Comparison of ENCODE assay signal across 23 cellular contexts in genomic region chr3:104990758-104991157, GRCh38.
"Had no signal": no experiment of that assay in that cellular context is flagged by ENCODE, and none has a peak within 500 bp of the region (broad histone marks: within the 10 kb centered on the region; RNA-seq: fewer than 3 reads in every experiment).

No MANE protein-coding gene starts in this region.

- H3K27ac ChIP-seq: foreskin keratinocyte, hepatocyte, parathyroid adenoma, testis, tibial nerve, upper lobe of right lung had no signal

- H3K4me1 ChIP-seq: foreskin keratinocyte, parathyroid adenoma, testis, tibial nerve, upper lobe of right lung had no signal

- H3K27ac Mint-ChIP-seq: dendritic cell treated with granulocyte-macrophage colony-stimulating factor and Interleukin-4, amounts not matched to agents 40 ng/mL and 50 ng/mL, for 4 days; endodermal cell; naive B cell; nephron; stimulated activated naive B cell treated with anti-CD40 and anti-IgM and Interleukin-4, amounts not matched to agents 10 μg/mL and 1 μg/mL and 100 μg/mL, for 72 hours; stimulated activated naive CD8-positive, alpha-beta T cell treated with anti-CD3 and anti-CD28 coated beads, Interleukin-15, amount 100 ng/mL, for 72 hours had no signal

- H3K4me1 Mint-ChIP-seq: endodermal cell; naive B cell; nephron; stimulated activated naive B cell treated with anti-CD40 and anti-IgM and Interleukin-4, amounts not matched to agents 10 μg/mL and 1 μg/mL and 100 μg/mL, for 72 hours; stimulated activated naive CD8-positive, alpha-beta T cell treated with anti-CD3 and anti-CD28 coated beads, Interleukin-15, amount 100 ng/mL, for 72 hours had no signal

- H3K36me3 Mint-ChIP-seq: naive B cell; stimulated activated naive B cell treated with anti-CD40 and anti-IgM and Interleukin-4, amounts not matched to agents 10 μg/mL and 1 μg/mL and 100 μg/mL, for 72 hours had no signal

- H3K27me3 ChIP-seq: foreskin keratinocyte, hepatocyte, testis, tibial nerve, upper lobe of right lung had no signal

- H3K4me3 Mint-ChIP-seq: dendritic cell treated with granulocyte-macrophage colony-stimulating factor and Interleukin-4, amounts not matched to agents 40 ng/mL and 50 ng/mL, for 4 days; endodermal cell; naive B cell; nephron; stimulated activated naive B cell treated with anti-CD40 and anti-IgM and Interleukin-4, amounts not matched to agents 10 μg/mL and 1 μg/mL and 100 μg/mL, for 72 hours; stimulated activated naive CD8-positive, alpha-beta T cell treated with anti-CD3 and anti-CD28 coated beads, Interleukin-15, amount 100 ng/mL, for 72 hours had no signal

- FAIRE-seq: colon, endothelial cell of umbilical vein had no signal

- H3K9me3 Mint-ChIP-seq: dendritic cell treated with granulocyte-macrophage colony-stimulating factor and Interleukin-4, amounts not matched to agents 40 ng/mL and 50 ng/mL, for 4 days; endodermal cell; naive B cell; nephron; stimulated activated naive B cell treated with anti-CD40 and anti-IgM and Interleukin-4, amounts not matched to agents 10 μg/mL and 1 μg/mL and 100 μg/mL, for 72 hours had no signal

- H3K9me3 ChIP-seq: testis, tibial nerve, upper lobe of right lung had no signal

- DNase-seq: effector CD4-positive, alpha-beta T cell; endodermal cell; erythroblast; foreskin keratinocyte; head of caudate nucleus; left colon; left ventricle myocardium superior; mesendoderm; naive B cell; stimulated activated CD4-positive, alpha-beta T cell treated with anti-CD3 and anti-CD28 coated beads, Interleukin-2, amount 100 ng/mL, for 24 hours; stimulated activated CD4-positive, alpha-beta T cell treated with anti-CD3 and anti-CD28 coated beads, Interleukin-4, amount 100 ng/mL, for 4 hours; stimulated activated naive B cell treated with anti-CD40 and anti-IgM and Interleukin-4, amounts not matched to agents 10 μg/mL and 1 μg/mL and 100 μg/mL, for 72 hours; stimulated activated naive CD8-positive, alpha-beta T cell treated with anti-CD3 and anti-CD28 coated beads, Interleukin-15, amount 100 ng/mL, for 72 hours; testis; upper lobe of right lung had no signal

- H3K9ac ChIP-seq: parathyroid adenoma had no signal

- H2AFZ ChIP-seq: hepatocyte, parathyroid adenoma had no signal

- H3K27me3 Mint-ChIP-seq: dendritic cell treated with granulocyte-macrophage colony-stimulating factor and Interleukin-4, amounts not matched to agents 40 ng/mL and 50 ng/mL, for 4 days; naive B cell; stimulated activated naive B cell treated with anti-CD40 and anti-IgM and Interleukin-4, amounts not matched to agents 10 μg/mL and 1 μg/mL and 100 μg/mL, for 72 hours; stimulated activated naive CD8-positive, alpha-beta T cell treated with anti-CD3 and anti-CD28 coated beads, Interleukin-15, amount 100 ng/mL, for 72 hours had no signal

- H3K4me3 ChIP-seq: hepatocyte, lung, testis, tibial nerve, upper lobe of right lung had no signal

- H3K36me3 ChIP-seq: tibial nerve, upper lobe of right lung had no signal

- H3K79me2 ChIP-seq: hepatocyte, parathyroid adenoma had no signal

- H3K4me2 ChIP-seq: hepatocyte had no signal
